Comparison of ENCODE assay signal across 16 cellular contexts in the genomic region with DNA sequence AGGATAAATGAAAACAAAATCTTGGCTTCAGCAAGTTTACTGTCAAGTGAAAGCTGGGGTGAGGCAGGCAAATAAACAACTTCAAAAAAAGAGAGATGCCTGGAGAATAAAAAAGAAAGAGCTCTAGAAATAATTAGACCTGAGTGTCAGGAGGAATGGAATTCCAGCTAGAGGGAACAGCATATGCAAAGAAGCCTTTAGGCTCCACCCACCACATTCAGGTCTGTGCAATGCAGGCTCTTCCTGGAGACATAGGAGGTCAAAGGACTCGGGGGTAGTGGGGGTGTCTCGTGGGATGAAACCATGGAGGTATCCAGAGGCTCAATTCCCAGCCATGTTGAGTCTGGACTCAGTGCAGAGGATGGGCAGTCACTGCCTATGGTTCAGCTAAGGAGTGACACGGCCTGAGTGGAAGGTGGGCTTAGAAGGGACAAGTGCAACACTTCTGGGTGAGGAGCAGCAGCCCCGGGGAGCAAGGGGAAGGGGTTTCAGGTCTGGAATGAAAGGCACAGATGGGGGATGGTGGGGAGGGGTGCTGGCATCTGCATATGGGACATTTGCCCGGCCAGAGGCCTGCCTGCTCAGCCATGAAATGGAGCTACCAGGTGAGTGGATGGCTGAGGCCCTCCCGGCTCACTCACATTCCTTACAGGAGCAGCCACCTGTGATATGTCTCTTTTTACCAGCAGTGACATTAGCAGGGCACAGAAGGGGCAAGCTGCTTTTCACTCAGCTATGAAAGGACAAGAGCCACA.
"Had no signal": no experiment of that assay in that cellular context is flagged by ENCODE, and none has a peak within 500 bp of the region (broad histone marks: within the 10 kb centered on the region; RNA-seq: fewer than 3 reads in every experiment).

No MANE protein-coding gene starts in this region.

- H3K9me3 Mint-ChIP-seq: activated CD8-positive, alpha-beta T cell treated with anti-CD3 and anti-CD28 coated beads for 36 hours; activated T-helper 1 cell treated with anti-CD3 and anti-CD28 coated beads, Interleukin-12 subunit alpha, Interleukin-12 subunit beta, Interleukin-2, Interleukin-4 antibody, amounts not matched to agents 30 ng/mL and 10 ng/mL and 1 ng/mL, durations not matched to agents 14 hours and 24 hours and 36 hours; naive thymus-derived CD8-positive, alpha-beta T cell had no signal

- H3K27ac Mint-ChIP-seq: activated CD8-positive, alpha-beta T cell treated with anti-CD3 and anti-CD28 coated beads for 36 hours; activated T-helper 1 cell treated with anti-CD3 and anti-CD28 coated beads, Interleukin-12 subunit alpha, Interleukin-12 subunit beta, Interleukin-2, Interleukin-4 antibody, amounts not matched to agents 30 ng/mL and 10 ng/mL and 1 ng/mL, durations not matched to agents 14 hours and 24 hours and 36 hours had no signal

- H3K36me3 Mint-ChIP-seq: naive thymus-derived CD8-positive, alpha-beta T cell had no signal

- ATAC-seq: activated CD8-positive, alpha-beta T cell treated with anti-CD3 and anti-CD28 coated beads for 36 hours; gastroesophageal sphincter; left colon; mucosa of descending colon; naive thymus-derived CD8-positive, alpha-beta T cell had no signal

- H3K27me3 Mint-ChIP-seq: activated CD8-positive, alpha-beta T cell treated with anti-CD3 and anti-CD28 coated beads for 36 hours had no signal

- DNase-seq: activated CD4-positive, alpha-beta T cell treated with anti-CD3 and anti-CD28 coated beads for 4 hours; activated CD8-positive, alpha-beta T cell treated with anti-CD3 and anti-CD28 coated beads for 36 hours; activated naive CD4-positive, alpha-beta T cell; aorta; effector CD4-positive, alpha-beta T cell; hippocampal formation; left colon; mucosa of descending colon; naive thymus-derived CD8-positive, alpha-beta T cell; occipital lobe; stimulated activated CD4-positive, alpha-beta T cell treated with anti-CD3 and anti-CD28 coated beads, Interleukin-4, amount 100 ng/mL, for 4 hours; T1000 had no signal

- H3K4me3 ChIP-seq: breast epithelium, gastroesophageal sphincter, mucosa of descending colon, vagina had no signal

- H3K4me3 Mint-ChIP-seq: activated CD8-positive, alpha-beta T cell treated with anti-CD3 and anti-CD28 coated beads for 36 hours; activated T-helper 1 cell treated with anti-CD3 and anti-CD28 coated beads, Interleukin-12 subunit alpha, Interleukin-12 subunit beta, Interleukin-2, Interleukin-4 antibody, amounts not matched to agents 30 ng/mL and 10 ng/mL and 1 ng/mL, durations not matched to agents 14 hours and 24 hours and 36 hours; naive thymus-derived CD8-positive, alpha-beta T cell had no signal
